ENCODE assay signal across 19 cellular contexts in genomic region chr1:202638019-202638887, GRCh38.
DNase-seq lines count a peak whose midpoint lies in the region; ATAC-seq and TF ChIP-seq lines count a peak whose summit lies in the region.
"Had no signal": no experiment of that assay in that cellular context is flagged by ENCODE, and none has a peak within 500 bp of the region (broad histone marks: within the 10 kb centered on the region; RNA-seq: fewer than 3 reads in every experiment).

No MANE protein-coding gene starts in this region.

- H3K36me3 Mint-ChIP-seq in type B pancreatic cell (no peaks in the 10 kb centered on the region), T-cell (no peaks in the 10 kb centered on the region)

- intact Hi-C loops in left ventricle myocardium superior (cut with micrococcal nuclease) (no loop called here), right cardiac atrium (cut with DNase I) (no loop called here), left colon (cut with DNase I, micrococcal nuclease) (no loop called here)

- POLR2A ChIA-PET in T-cell (lab: Charles Lee): interaction anchor here in 1 of 2 donors (0.7 kb wide), 1 partner anchor 31 kb away, joined by 5 read pairs; no protein-coding TSS in a partner anchor

- H3F3A ChIP-seq in GM23248 (ENCODE audit: insufficient read depth): no peaks in the 10 kb centered on the region

- in situ Hi-C loops in GM23248 (cut with MboI): no loop called here

- CTCF ChIA-PET in T-cell (lab: Charles Lee): interaction anchor here in 1 of 2 donors (0.6 kb wide), 1 partner anchor 287 kb away, joined by 5 read pairs; no protein-coding TSS in a partner anchor

- no peak for TF ChIP-seq CTCF in type B pancreatic cell (conservative IDR thresholded peaks at IDR 0.05)

- H3K9ac ChIP-seq in GM23248: no peak overlapping the region

- H3K79me2 ChIP-seq in GM23248 (ENCODE audit: insufficient read depth): no peaks in the 10 kb centered on the region

- H3K4me1 Mint-ChIP-seq in type B pancreatic cell (ENCODE audit: unreplicated experiment): peaks cover 34% of the 10 kb centered on the region
- peaks cover 7 to 19% (median 16%) of the 10 kb centered on the region in 3 donors for H3K4me1 Mint-ChIP-seq in T-cell

- H3K27ac ChIP-seq in right cardiac atrium (ENCODE audit: low read length) (no peak overlapping the region), GM23248 (no peak overlapping the region)
- H3K27ac ChIP-seq: cardiac muscle cell, esophagus squamous epithelium had no signal

- no peaks in the 10 kb centered on the region for H3K9me3 Mint-ChIP-seq in type B pancreatic cell
- no peaks in the 10 kb centered on the region for H3K9me3 Mint-ChIP-seq in T-cell
- H3K9me3 Mint-ChIP-seq: activated T-helper 1 cell treated with anti-CD3 and anti-CD28 coated beads, Interleukin-12 subunit alpha, Interleukin-12 subunit beta, Interleukin-2, Interleukin-4 antibody, amounts not matched to agents 30 ng/mL and 10 ng/mL and 1 ng/mL, durations not matched to agents 14 hours and 24 hours and 36 hours; CD4-positive, alpha-beta T cell; HFFc6; T-helper 1 cell treated with Interleukin-12 subunit alpha and Interleukin-12 subunit beta and Interleukin-4 antibody, amounts not matched to agents 30 μg/mL and 1 μg/mL, for 36 hours had no signal

- DNase-seq in left ventricle myocardium superior (no peak), right cardiac atrium (no peak), NCI-H524 (lab: John Stamatoyannopoulos, UW) (peak; percentile 74 to 87), left colon (peak; percentile 57 to 74), type B pancreatic cell (ENCODE audit: extremely low spot score, unreplicated experiment) (no peak), GOT3 (lab: John Stamatoyannopoulos, UW) (no peak), T-cell (no peak), GM23248 (no peak)
- DNase-seq: CD4-positive, alpha-beta T cell; esophagus squamous epithelium; HFFc6; mesenchymal stem cell; NCI-H2107; nucleus accumbens; SHP77; stimulated activated CD4-positive, alpha-beta T cell treated with anti-CD3 and anti-CD28 coated beads, Interleukin-2, amount 100 ng/mL, for 48 hours had no signal

- H2AFZ ChIP-seq in GM23248: no peak overlapping the region

- peak overlapping the region; percentile 32 for H3K27ac Mint-ChIP-seq in type B pancreatic cell
- H3K27ac Mint-ChIP-seq in T-cell: no peak overlapping the region
- H3K27ac Mint-ChIP-seq: activated T-helper 1 cell treated with anti-CD3 and anti-CD28 coated beads, Interleukin-12 subunit alpha, Interleukin-12 subunit beta, Interleukin-2, Interleukin-4 antibody, amounts not matched to agents 30 ng/mL and 10 ng/mL and 1 ng/mL, durations not matched to agents 14 hours and 24 hours and 36 hours; CD4-positive, alpha-beta T cell; T-helper 1 cell treated with Interleukin-12 subunit alpha and Interleukin-12 subunit beta and Interleukin-4 antibody, amounts not matched to agents 30 μg/mL and 1 μg/mL, for 36 hours had no signal

- H3K4me1 ChIP-seq in right cardiac atrium (ENCODE audit: control insufficient read depth, insufficient read depth, low read length) (peaks cover 2% of the 10 kb centered on the region), GM23248 (ENCODE audit: insufficient read depth) (no peaks in the 10 kb centered on the region)

- peak; percentile 8 for ATAC-seq in left ventricle myocardium superior
- ATAC-seq in right cardiac atrium: no peak
- ATAC-seq in left colon: peak; percentile 89
- ATAC-seq in T-cell (replicated peaks in 1 of 4): no peak

- H3K9me3 ChIP-seq in right cardiac atrium (ENCODE audit: control insufficient read depth, low read length): no peaks in the 10 kb centered on the region
- no peaks in the 10 kb centered on the region for H3K9me3 ChIP-seq in GM23248 (ENCODE audit: low read depth)
- H3K9me3 ChIP-seq: esophagus squamous epithelium had no signal

- no peaks in the 10 kb centered on the region for H3K36me3 ChIP-seq in GM23248 (ENCODE audit: low read depth)
- H3K36me3 ChIP-seq: cardiac muscle cell, esophagus squamous epithelium had no signal

- WGBS in right cardiac atrium: 67% methylated on average over 11 of the region's 11 CpGs
- 61% methylated on average over 8 to 11 of the region's 11 CpGs for WGBS in GM23248 (ENCODE audit: low coverage in 1 of 2, low lambda C conversion rate in 2 of 2, missing lambda C conversion rate in 2 of 2), 2 experiments

- H3K27me3 ChIP-seq in right cardiac atrium (ENCODE audit: control insufficient read depth, insufficient read depth) (no peaks in the 10 kb centered on the region), GM23248 (replicated peaks; ENCODE audit: insufficient read depth) (peaks cover 66% of the 10 kb centered on the region)

- H4K20me1 ChIP-seq in GM23248 (ENCODE audit: insufficient read depth): no peaks in the 10 kb centered on the region

- H3K4me3 Mint-ChIP-seq in type B pancreatic cell: peak overlapping the region; percentile 58
- H3K4me3 Mint-ChIP-seq in T-cell: no peak overlapping the region
- H3K4me3 Mint-ChIP-seq: activated T-helper 1 cell treated with anti-CD3 and anti-CD28 coated beads, Interleukin-12 subunit alpha, Interleukin-12 subunit beta, Interleukin-2, Interleukin-4 antibody, amounts not matched to agents 30 ng/mL and 10 ng/mL and 1 ng/mL, durations not matched to agents 14 hours and 24 hours and 36 hours; CD4-positive, alpha-beta T cell; T-helper 1 cell treated with Interleukin-12 subunit alpha and Interleukin-12 subunit beta and Interleukin-4 antibody, amounts not matched to agents 30 μg/mL and 1 μg/mL, for 36 hours had no signal

- no peak overlapping the region for H3K4me3 ChIP-seq in right cardiac atrium (ENCODE audit: low read length)
- H3K4me3 ChIP-seq in GM23248: no peak overlapping the region
- H3K4me3 ChIP-seq: cardiac muscle cell, esophagus squamous epithelium had no signal

- H3K4me2 ChIP-seq in GM23248 (ENCODE audit: unreplicated experiment): no peak overlapping the region

- H3K27me3 Mint-ChIP-seq in type B pancreatic cell (peaks cover 60% of the 10 kb centered on the region), T-cell (peaks cover 47 to 60% of the 10 kb centered on the region in 2 donors)

- no peaks in the 10 kb centered on the region for H3K9me2 ChIP-seq in GM23248 (ENCODE audit: insufficient read depth)

Comparison
In these comparisons a context has a peak if more than half of its experiments do, and no peak if none do; other contexts are left out.
1. ATAC-seq: peak in left ventricle myocardium superior (single experiment) and left colon (single experiment); none in right cardiac atrium (0 of 2) and T-cell (0 of 4).
2. DNase-seq: peak in NCI-H524 (2 of 2) and left colon (2 of 2); none in left ventricle myocardium superior (single experiment), right cardiac atrium (0 of 3), type B pancreatic cell (single experiment), GOT3 (single experiment), T-cell (0 of 34) and GM23248 (single experiment).